8 cellular contexts compared by ENCODE assay signal in the genomic region with DNA sequence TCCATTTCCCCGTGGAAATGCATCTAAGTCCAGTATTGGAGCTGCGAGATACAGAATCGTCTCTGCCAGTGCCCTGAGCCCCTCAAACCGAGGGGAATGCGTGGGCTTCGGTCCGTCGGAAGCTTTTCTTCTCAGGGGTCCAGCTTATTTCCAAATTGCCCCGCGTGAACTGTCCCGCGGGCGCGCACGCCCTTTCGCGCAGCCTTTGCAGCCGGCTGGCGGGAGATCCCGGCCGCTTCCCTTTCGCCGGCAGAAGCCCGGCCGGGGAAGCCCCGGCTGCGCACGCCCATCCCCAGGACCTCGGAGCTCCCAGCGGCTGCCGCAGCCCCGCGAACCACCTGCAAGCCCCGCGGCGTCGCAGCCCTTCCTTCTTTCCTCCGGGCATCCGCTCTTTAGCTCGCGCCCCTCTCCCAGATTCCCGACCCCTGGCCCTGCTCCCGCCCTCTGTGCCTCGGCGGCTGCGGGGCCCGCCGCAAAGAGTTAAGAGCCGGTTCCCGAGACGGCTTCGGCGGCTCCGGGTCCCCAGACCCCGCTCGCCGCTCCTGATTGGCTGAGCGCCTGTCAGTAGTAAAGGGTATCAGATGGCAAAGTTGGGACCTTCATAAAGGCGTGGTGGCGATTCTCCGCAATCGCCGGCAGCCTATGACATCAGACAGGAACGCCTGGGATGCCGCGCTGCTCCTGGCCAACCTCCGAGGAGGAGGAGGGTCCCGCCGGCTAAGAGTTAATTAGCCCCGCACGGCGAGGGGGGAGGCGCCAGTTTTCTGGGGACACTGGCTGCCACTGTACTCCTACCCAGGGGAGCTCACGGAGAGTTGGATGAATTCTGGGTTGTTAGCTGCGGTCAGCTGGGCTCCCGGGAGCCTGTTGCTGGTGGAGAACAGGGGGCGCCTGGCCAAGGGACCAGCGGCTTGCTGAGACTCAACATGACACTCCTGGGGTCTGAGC. TPM values are rescaled to one million over a fixed set of nuclear protein-coding genes. Genes with fewer than 3 reads are reported as not detected.
DNase-seq lines count a peak whose midpoint lies in the region; ATAC-seq and TF ChIP-seq lines count a peak whose summit lies in the region.

A gene with protein sequence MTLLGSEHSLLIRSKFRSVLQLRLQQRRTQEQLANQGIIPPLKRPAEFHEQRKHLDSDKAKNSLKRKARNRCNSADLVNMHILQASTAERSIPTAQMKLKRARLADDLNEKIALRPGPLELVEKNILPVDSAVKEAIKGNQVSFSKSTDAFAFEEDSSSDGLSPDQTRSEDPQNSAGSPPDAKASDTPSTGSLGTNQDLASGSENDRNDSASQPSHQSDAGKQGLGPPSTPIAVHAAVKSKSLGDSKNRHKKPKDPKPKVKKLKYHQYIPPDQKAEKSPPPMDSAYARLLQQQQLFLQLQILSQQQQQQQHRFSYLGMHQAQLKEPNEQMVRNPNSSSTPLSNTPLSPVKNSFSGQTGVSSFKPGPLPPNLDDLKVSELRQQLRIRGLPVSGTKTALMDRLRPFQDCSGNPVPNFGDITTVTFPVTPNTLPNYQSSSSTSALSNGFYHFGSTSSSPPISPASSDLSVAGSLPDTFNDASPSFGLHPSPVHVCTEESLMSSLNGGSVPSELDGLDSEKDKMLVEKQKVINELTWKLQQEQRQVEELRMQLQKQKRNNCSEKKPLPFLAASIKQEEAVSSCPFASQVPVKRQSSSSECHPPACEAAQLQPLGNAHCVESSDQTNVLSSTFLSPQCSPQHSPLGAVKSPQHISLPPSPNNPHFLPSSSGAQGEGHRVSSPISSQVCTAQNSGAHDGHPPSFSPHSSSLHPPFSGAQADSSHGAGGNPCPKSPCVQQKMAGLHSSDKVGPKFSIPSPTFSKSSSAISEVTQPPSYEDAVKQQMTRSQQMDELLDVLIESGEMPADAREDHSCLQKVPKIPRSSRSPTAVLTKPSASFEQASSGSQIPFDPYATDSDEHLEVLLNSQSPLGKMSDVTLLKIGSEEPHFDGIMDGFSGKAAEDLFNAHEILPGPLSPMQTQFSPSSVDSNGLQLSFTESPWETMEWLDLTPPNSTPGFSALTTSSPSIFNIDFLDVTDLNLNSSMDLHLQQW (plus strand): TSS at position 628 of the 948 bp plus-strand sequence. CDS start 299 bp downstream, at position 927.

- no peaks in the 10 kb centered on the region for H3K79me2 ChIP-seq in osteoblast (ENCODE audit: insufficient read depth, low read length)

- peaks cover 24% of the 10 kb centered on the region for H3K27me3 ChIP-seq in osteoblast (ENCODE audit: insufficient read depth, low read length)

- no peak for TF ChIP-seq CTCF in osteoblast (IDR thresholded peaks at IDR 0.05; ENCODE audit: extremely low read depth, low read depth, low read length)

- ATAC-seq in GM18868 (IDR thresholded peaks at IDR 0.05; ENCODE audit: unreplicated experiment): no peak
- ATAC-seq in HG03039 (IDR thresholded peaks at IDR 0.05; ENCODE audit: unreplicated experiment): no peak
- ATAC-seq in HG03354 (IDR thresholded peaks at IDR 0.05; ENCODE audit: poor library complexity, severe bottlenecking, unreplicated experiment): no peak

- no peaks in the 10 kb centered on the region for H3K36me3 ChIP-seq in osteoblast (ENCODE audit: insufficient read depth, low read length)

- H3K4me1 ChIP-seq in osteoblast (ENCODE audit: insufficient read depth, low read length): no peaks in the 10 kb centered on the region

- peak; percentile 62 for DNase-seq in D341Med (ENCODE audit: low spot score)
- DNase-seq in NCI-H748 treated with DMSO at 0.1 percent for 48 hours (lab: John Stamatoyannopoulos, UW): peak; percentile 28
- DNase-seq in germinal center (ENCODE audit: low spot score): peak; percentile 23
- peak; percentile 78 for DNase-seq in osteoblast (ENCODE audit: insufficient read length, low spot score, missing footprints)
- no peak for DNase-seq in activated CD4-positive, CD25-positive, alpha-beta regulatory T cell treated with anti-CD3 and anti-CD28 coated beads, Interleukin-2, amount 50 U/mL, for 72 hours

- H3K4me2 ChIP-seq in osteoblast (ENCODE audit: insufficient read depth, low read length): peak within 1 kb of the TSS; percentile 90

- H4K20me1 ChIP-seq in osteoblast (ENCODE audit: insufficient read depth, low read length): no peaks in the 10 kb centered on the region

- H3K27ac ChIP-seq in osteoblast (ENCODE audit: low read depth, low read length): peak within 1 kb of the TSS; percentile 54

- H3K4me3 ChIP-seq in osteoblast (ENCODE audit: insufficient read depth, low read length): peak within 1 kb of the TSS; percentile 76

- no peaks in the 10 kb centered on the region for H3K9me3 ChIP-seq in osteoblast (ENCODE audit: low read depth, low read length)

- H2AFZ ChIP-seq in osteoblast (ENCODE audit: low read length): peak within 1 kb of the TSS; percentile 88

RNA-seq across cellular contexts. Expression of the gene that starts here (rescaled TPM):
- under 0.01 TPM in 2 replicates for total RNA-seq in osteoblast

Comparison
In these comparisons a context has a peak if more than half of its experiments do, and no peak if none do; other contexts are left out.
1. Peak in DNase-seq, H3K4me3 ChIP-seq, H3K27ac ChIP-seq and H3K4me2 ChIP-seq in osteoblast; RNA of the gene not detected or under 1 TPM.